ENCODE assay signal across 8 cellular contexts in the genomic region with DNA sequence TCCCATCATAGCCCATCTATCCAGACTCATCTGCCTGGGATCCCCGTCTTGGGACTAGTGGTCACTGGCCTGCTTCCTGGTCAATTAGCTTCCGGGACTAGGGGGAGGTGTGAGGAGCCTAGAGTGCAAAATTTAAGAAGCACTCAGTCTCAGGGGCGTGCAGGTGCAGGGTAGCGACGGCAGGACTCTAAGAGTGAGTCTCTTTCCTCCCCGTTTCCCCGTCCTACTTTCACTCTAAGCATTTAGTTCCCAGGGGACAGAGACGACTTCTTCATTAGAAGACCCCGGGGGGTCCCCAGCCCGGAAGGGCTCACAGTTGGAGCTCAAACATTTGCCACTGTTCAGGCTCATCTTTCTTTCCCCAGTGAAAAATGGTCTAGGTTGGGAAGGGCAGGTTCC. TPM values are rescaled to one million over a fixed set of nuclear protein-coding genes. Genes with fewer than 3 reads are reported as not detected.
DNase-seq lines count a peak whose midpoint lies in the region; ATAC-seq and TF ChIP-seq lines count a peak whose summit lies in the region.

No MANE protein-coding gene starts in this region.

- ATAC-seq in HG03045 (IDR thresholded peaks at IDR 0.05; ENCODE audit: unreplicated experiment) = peak; percentile 14
- ATAC-seq in GM19023 (IDR thresholded peaks at IDR 0.05; ENCODE audit: unreplicated experiment) = no peak

- H3K4me3 ChIP-seq in brain microvascular endothelial cell (ENCODE audit: low read depth, low read length) = peak overlapping the region; percentile 79
- peak overlapping the region; percentile 79 to 94 for H3K4me3 ChIP-seq in muscle layer of colon (ENCODE audit: low read depth in 1 of 2, low read length in 2 of 2)

- H3K4me3 Mint-ChIP-seq in CD14-positive monocyte = peak overlapping the region; percentile 98 to 99

- no peaks in the 10 kb centered on the region for H3K36me3 ChIP-seq in brain microvascular endothelial cell (replicated peaks)
- H3K36me3 ChIP-seq in muscle layer of colon (ENCODE audit: insufficient read depth, low read length) = no peaks in the 10 kb centered on the region

- no peak for DNase-seq in CD14-positive monocyte (ENCODE audit: low spot score)
- no peak for DNase-seq in brain microvascular endothelial cell
- DNase-seq in ureter (ENCODE audit: low spot score) = no peak
- DNase-seq in erythroblast (lab: John Stamatoyannopoulos, UW) = no peak
- DNase-seq in A172 (ENCODE audit: low spot score) = no peak

- in situ Hi-C loops in brain microvascular endothelial cell (cut with HindIII; ENCODE audit: low pct_ligation_motif_present, low sequenced_read_pairs) = no loop called here

- TF ChIP-seq CTCF in CD14-positive monocyte (IDR thresholded peaks at IDR 0.05) (no peak), brain microvascular endothelial cell (IDR thresholded peaks at IDR 0.05; ENCODE audit: low read depth, low read length, missing control alignments) (no peak)

- no peaks in the 10 kb centered on the region for H3K9me3 ChIP-seq in muscle layer of colon (ENCODE audit: low read length)

- H3K9me3 Mint-ChIP-seq in CD14-positive monocyte = peaks cover 0 to 4% (median 0%) of the 10 kb centered on the region in 7 donors

- peak overlapping the region in 3 of 7 donors; percentile 71 to 95 (median 93) for H3K27ac Mint-ChIP-seq in CD14-positive monocyte

- H3K4me1 Mint-ChIP-seq in CD14-positive monocyte = peaks cover 28% of the 10 kb centered on the region

- no peak for TF ChIP-seq POLR2A in erythroblast (IDR thresholded peaks at IDR 0.05; ENCODE audit: low read length)

- H3K9ac ChIP-seq in muscle layer of colon (ENCODE audit: low read length) = peak overlapping the region; percentile 84

- intact Hi-C loops in CD14-positive monocyte (cut with micrococcal nuclease) = loop anchor here (5.0 to 10.0 kb wide), 2 partner anchors 46 to 511 kb away; a partner anchor contains a TSS

- H3K27me3 ChIP-seq in brain microvascular endothelial cell (replicated peaks) (peaks cover 6% of the 10 kb centered on the region), muscle layer of colon (ENCODE audit: control insufficient read depth in 1 of 2, insufficient read depth in 2 of 2, low read length in 2 of 2) (peaks cover 0 to 14% of the 10 kb centered on the region in 2 donors)

- H3K4me1 ChIP-seq in muscle layer of colon (ENCODE audit: insufficient read depth, low read length) = peaks cover 28% of the 10 kb centered on the region

- H3K27me3 Mint-ChIP-seq in CD14-positive monocyte (ENCODE audit: low read depth in 3 of 3) = peaks cover 16 to 30% (median 18%) of the 10 kb centered on the region in 3 donors

- H3K27ac ChIP-seq in brain microvascular endothelial cell = no peak overlapping the region
- H3K27ac ChIP-seq in muscle layer of colon (ENCODE audit: low read depth, low read length) = peak overlapping the region; percentile 38

- peaks cover 6 to 10% of the 10 kb centered on the region in 2 donors for H3K36me3 Mint-ChIP-seq in CD14-positive monocyte

RNA-seq across cellular contexts. Expression of a gene that starts 0.7 kb away (rescaled TPM):
- 10 to 100 TPM; 63.5 to 70.4 TPM for polyA plus RNA-seq in CD14-positive monocyte
- 28.7 TPM for total RNA-seq in ureter
- 47.7 and 89.6 TPM in 2 replicates for total RNA-seq in A172 (2014; rRNA removed; shearing (Covaris generic))

RNA-seq across cellular contexts. Expression of a gene that starts 48.9 kb away (rescaled TPM):
- 1 to 10 TPM; 1.2 to 1.9 TPM for polyA plus RNA-seq in CD14-positive monocyte
- total RNA-seq in ureter = 93.7 TPM
- total RNA-seq in A172 (2014; rRNA removed; shearing (Covaris generic)) = 64.8 and 67.8 TPM in 2 replicates

RNA-seq across cellular contexts. Expression of a gene that starts 49.0 kb away (rescaled TPM):
- polyA plus RNA-seq in CD14-positive monocyte = 1 to 10 TPM; 3.1 to 5.9 TPM
- 17.2 TPM for total RNA-seq in ureter
- total RNA-seq in A172 (2014; rRNA removed; shearing (Covaris generic)) = 11.3 and 14.6 TPM in 2 replicates

RNA-seq across cellular contexts. Expression of a gene that starts 58.9 kb away (rescaled TPM):
- 10 to 100 TPM; 22.3 to 31.5 TPM for polyA plus RNA-seq in CD14-positive monocyte
- total RNA-seq in ureter = 109 TPM
- 56.4 and 83.3 TPM in 2 replicates for total RNA-seq in A172 (2014; rRNA removed; shearing (Covaris generic))
